ENCODE assay signal across 17 cellular contexts in genomic region chr13:47117268-47117667, GRCh38.
A peak's percentile ranks its signal among the peaks of the same experiment; 100 is the strongest.
DNase-seq lines count a peak whose midpoint lies in the region; ATAC-seq, FAIRE-seq and TF ChIP-seq lines count a peak whose summit lies in the region.
"Had no signal": no experiment of that assay in that cellular context is flagged by ENCODE, and none has a peak within 500 bp of the region (broad histone marks: within the 10 kb centered on the region; RNA-seq: fewer than 3 reads in every experiment).

No MANE protein-coding gene starts in this region.

- H3K4me1 ChIP-seq in astrocyte (ENCODE audit: insufficient read depth, low read length) (peaks cover 8% of the 10 kb centered on the region), upper lobe of left lung (no peaks in the 10 kb centered on the region)
- H3K4me1 ChIP-seq: uterus had no signal

- TF ChIP-seq CTCF in AG04450 (IDR thresholded peaks at IDR 0.05; ENCODE audit: low read depth, low read length) (no peak), HFF-Myc (IDR thresholded peaks at IDR 0.05; ENCODE audit: low read depth, low read length, missing control alignments) (no peak), astrocyte (IDR thresholded peaks at IDR 0.05; ENCODE audit: insufficient read depth, low read depth, low read length) (no peak), upper lobe of left lung (IDR thresholded peaks at IDR 0.05) (no peak)
- no peak for TF ChIP-seq CTCF in activated CD8-positive, alpha-beta T cell treated with anti-CD3 and anti-CD28 coated beads for 36 hours (IDR thresholded peaks at IDR 0.05)

- H3K36me3 Mint-ChIP-seq in astrocyte (ENCODE audit: low read depth, unreplicated experiment), result no peaks in the 10 kb centered on the region
- no peaks in the 10 kb centered on the region for H3K36me3 Mint-ChIP-seq in activated CD8-positive, alpha-beta T cell treated with anti-CD3 and anti-CD28 coated beads for 36 hours (ENCODE audit: low read depth)
- H3K36me3 Mint-ChIP-seq: immature natural killer cell had no signal

- no peaks in the 10 kb centered on the region for H3K79me2 ChIP-seq in astrocyte (ENCODE audit: insufficient read depth, low read length)

- DNase-seq in AG04450 (ENCODE audit: low read depth, low spot score), result peak; percentile 24
- DNase-seq in HFF-Myc (ENCODE audit: extremely low read depth, low read depth), result peak; percentile 14
- DNase-seq in astrocyte (ENCODE audit: low read depth), result peak; percentile 72
- DNase-seq in hepatic stellate cell (ENCODE audit: low spot score), result peak; percentile 21
- DNase-seq in activated T-cell treated with anti-CD3 and anti-CD28 coated beads for 4 hours, result no peak
- no peak for DNase-seq in activated CD8-positive, alpha-beta T cell treated with anti-CD3 and anti-CD28 coated beads for 36 hours
- no peak for DNase-seq in upper lobe of left lung
- DNase-seq: activated CD8-positive, alpha-beta T cell treated with anti-CD3 and anti-CD28 coated beads, Interleukin-2, amount 10 ng/mL, durations not matched to agents 7 days and 5 days; immature natural killer cell; NCI-H1092; RPMI8226; stimulated activated CD4-positive, alpha-beta T cell treated with anti-CD3 and anti-CD28 coated beads, Interleukin-2, amount 100 ng/mL, for 24 hours; uterus had no signal

- H3K4me3 ChIP-seq in AG04450 (ENCODE audit: low read depth, low read length) (no peak overlapping the region), HFF-Myc (replicated peaks; ENCODE audit: low read depth, low read length) (no peak overlapping the region), astrocyte (ENCODE audit: insufficient read depth, low read depth, low read length) (no peak overlapping the region), upper lobe of left lung (no peak overlapping the region)
- H3K4me3 ChIP-seq: uterus had no signal

- H3K9me3 Mint-ChIP-seq in astrocyte (ENCODE audit: unreplicated experiment), result no peaks in the 10 kb centered on the region
- H3K9me3 Mint-ChIP-seq in activated CD8-positive, alpha-beta T cell treated with anti-CD3 and anti-CD28 coated beads for 36 hours, result no peaks in the 10 kb centered on the region
- H3K9me3 Mint-ChIP-seq: T-helper 2 cell treated with Interferon-gamma antibody and Interleukin-4, amounts not matched to agents 5 μg/mL and 100 μg/mL, for 36 hours had no signal

- peaks cover 46% of the 10 kb centered on the region for H3K4me1 Mint-ChIP-seq in astrocyte (ENCODE audit: low read depth, unreplicated experiment)
- H3K4me1 Mint-ChIP-seq in activated CD8-positive, alpha-beta T cell treated with anti-CD3 and anti-CD28 coated beads for 36 hours (ENCODE audit: low read depth), result no peaks in the 10 kb centered on the region
- H3K4me1 Mint-ChIP-seq: B cell, immature natural killer cell had no signal

- no peak overlapping the region for H3K27ac Mint-ChIP-seq in astrocyte (ENCODE audit: unreplicated experiment)
- no peak overlapping the region for H3K27ac Mint-ChIP-seq in activated CD8-positive, alpha-beta T cell treated with anti-CD3 and anti-CD28 coated beads for 36 hours
- H3K27ac Mint-ChIP-seq: activated CD8-positive, alpha-beta T cell treated with anti-CD3 and anti-CD28 coated beads, Interleukin-2, amount 10 ng/mL, durations not matched to agents 7 days and 5 days; B cell; immature natural killer cell; T-helper 2 cell treated with Interferon-gamma antibody and Interleukin-4, amounts not matched to agents 5 μg/mL and 100 μg/mL, for 36 hours had no signal

- no peak overlapping the region for H3K9ac ChIP-seq in astrocyte (ENCODE audit: low read length)

- H3K27me3 Mint-ChIP-seq in astrocyte (ENCODE audit: low read depth, unreplicated experiment), result no peaks in the 10 kb centered on the region
- no peaks in the 10 kb centered on the region for H3K27me3 Mint-ChIP-seq in activated CD8-positive, alpha-beta T cell treated with anti-CD3 and anti-CD28 coated beads for 36 hours

- H2AFZ ChIP-seq in astrocyte (ENCODE audit: low read depth, low read length), result no peak overlapping the region

- H3K27me3 ChIP-seq in AG04450 (ENCODE audit: control insufficient read depth, insufficient read depth, low read length) (no peaks in the 10 kb centered on the region), astrocyte (ENCODE audit: insufficient read depth, low read length) (no peaks in the 10 kb centered on the region), upper lobe of left lung (no peaks in the 10 kb centered on the region)
- H3K27me3 ChIP-seq: uterus had no signal

- H3K36me3 ChIP-seq in astrocyte (ENCODE audit: insufficient read depth, low read length), result no peaks in the 10 kb centered on the region
- no peaks in the 10 kb centered on the region for H3K36me3 ChIP-seq in upper lobe of left lung
- H3K36me3 ChIP-seq: uterus had no signal

- no peak for TF ChIP-seq EP300 in upper lobe of left lung (IDR thresholded peaks at IDR 0.05)

- no peaks in the 10 kb centered on the region for H4K20me1 ChIP-seq in astrocyte (ENCODE audit: insufficient read depth, low read length)

- H3K4me2 ChIP-seq in astrocyte (ENCODE audit: low read length), result peak overlapping the region; percentile 12

- ATAC-seq in activated CD8-positive, alpha-beta T cell treated with anti-CD3 and anti-CD28 coated beads for 36 hours, result no peak
- ATAC-seq in GM21576 (IDR thresholded peaks at IDR 0.05; ENCODE audit: unreplicated experiment) (no peak), upper lobe of left lung (ENCODE audit: low FRiP score in 2 of 2) (no peak)
- ATAC-seq: activated CD8-positive, alpha-beta T cell treated with anti-CD3 and anti-CD28 coated beads, Interleukin-2, amount 10 ng/mL, durations not matched to agents 7 days and 5 days had no signal

- POLR2A ChIA-PET in AG04450 (lab: Yijun Ruan, JAX), result no interaction called here
- POLR2A ChIA-PET in activated CD8-positive, alpha-beta T cell treated with anti-CD3 and anti-CD28 coated beads for 36 hours (lab: Charles Lee), result no interaction called here

- peak; percentile 63 for FAIRE-seq in astrocyte (lab: Jason Lieb, UNC)
- FAIRE-seq: H1 had no signal

- intact Hi-C loops in activated CD8-positive, alpha-beta T cell treated with anti-CD3 and anti-CD28 coated beads for 36 hours (cut with micrococcal nuclease), result no loop called here

- no peak overlapping the region for H3K4me3 Mint-ChIP-seq in astrocyte (ENCODE audit: unreplicated experiment)
- no peak overlapping the region for H3K4me3 Mint-ChIP-seq in activated CD8-positive, alpha-beta T cell treated with anti-CD3 and anti-CD28 coated beads for 36 hours
- H3K4me3 Mint-ChIP-seq: activated CD8-positive, alpha-beta T cell treated with anti-CD3 and anti-CD28 coated beads, Interleukin-2, amount 10 ng/mL, durations not matched to agents 7 days and 5 days; B cell; immature natural killer cell; T-helper 2 cell treated with Interferon-gamma antibody and Interleukin-4, amounts not matched to agents 5 μg/mL and 100 μg/mL, for 36 hours had no signal

- H3K9me3 ChIP-seq in AG04450 (ENCODE audit: control insufficient read depth, insufficient read depth, low read length) (no peaks in the 10 kb centered on the region), astrocyte (ENCODE audit: insufficient read depth, low read depth, low read length) (no peaks in the 10 kb centered on the region), upper lobe of left lung (no peaks in the 10 kb centered on the region)
- H3K9me3 ChIP-seq: uterus had no signal

- CTCF ChIA-PET in AG04450 (lab: Charles Lee), result no interaction called here
- CTCF ChIA-PET in activated CD8-positive, alpha-beta T cell treated with anti-CD3 and anti-CD28 coated beads for 36 hours (lab: Charles Lee), result no interaction called here

- 73 to 78% methylated on average over 3 of the region's 3 CpGs for WGBS in upper lobe of left lung, 2 donors

- H3K27ac ChIP-seq in AG04450 (ENCODE audit: low read depth, low read length) (no peak overlapping the region), astrocyte (ENCODE audit: low read depth, low read length) (no peak overlapping the region), upper lobe of left lung (no peak overlapping the region)
- H3K27ac ChIP-seq: uterus had no signal

- no peak for TF ChIP-seq POLR2A in upper lobe of left lung (IDR thresholded peaks at IDR 0.05)

Comparison
In these comparisons a context has a peak if more than half of its experiments do, and no peak if none do; other contexts are left out.
1. DNase-seq: peak in AG04450 (single experiment), HFF-Myc (single experiment), astrocyte (single experiment) and hepatic stellate cell (single experiment); none in activated T-cell treated with anti-CD3 and anti-CD28 coated beads for 4 hours (single experiment), activated CD8-positive, alpha-beta T cell treated with anti-CD3 and anti-CD28 coated beads for 36 hours (single experiment) and upper lobe of left lung (0 of 2).